1 cellular context compared by ENCODE assay signal in genomic region chr7:15609287-15609686, GRCh38.
TF ChIP-seq lines count a peak whose summit lies in the region.

No MANE protein-coding gene starts in this region.

TF ChIP-seq in K562, 482 proteins besides CTCF, POLR2A, EP300 and RAD21 (continued from another document):
- TF ChIP-seq ZNF592 (IDR thresholded peaks at IDR 0.05) (no peak), ZBTB34 (CRISPR knock-in tag; IDR thresholded peaks at IDR 0.05) (no peak), CHD4 (IDR thresholded peaks at IDR 0.05; ENCODE audit: insufficient read depth, insufficient replicate concordance, low read depth, low read length, poor library complexity, severe bottlenecking) (no peak), KLF6 (CRISPR knock-in tag; IDR thresholded peaks at IDR 0.05; ENCODE audit: borderline replicate concordance) (no peak), PBX2 (CRISPR knock-in tag; IDR thresholded peaks at IDR 0.05; ENCODE audit: low read depth) (no peak), PBX2 (tag; conservative IDR thresholded peaks at IDR 0.05; ENCODE audit: low read depth) (no peak), POLR3G (IDR thresholded peaks at IDR 0.05; ENCODE audit: extremely low read depth, insufficient read length, insufficient replicate concordance) (no peak)
